In the genomic region with DNA sequence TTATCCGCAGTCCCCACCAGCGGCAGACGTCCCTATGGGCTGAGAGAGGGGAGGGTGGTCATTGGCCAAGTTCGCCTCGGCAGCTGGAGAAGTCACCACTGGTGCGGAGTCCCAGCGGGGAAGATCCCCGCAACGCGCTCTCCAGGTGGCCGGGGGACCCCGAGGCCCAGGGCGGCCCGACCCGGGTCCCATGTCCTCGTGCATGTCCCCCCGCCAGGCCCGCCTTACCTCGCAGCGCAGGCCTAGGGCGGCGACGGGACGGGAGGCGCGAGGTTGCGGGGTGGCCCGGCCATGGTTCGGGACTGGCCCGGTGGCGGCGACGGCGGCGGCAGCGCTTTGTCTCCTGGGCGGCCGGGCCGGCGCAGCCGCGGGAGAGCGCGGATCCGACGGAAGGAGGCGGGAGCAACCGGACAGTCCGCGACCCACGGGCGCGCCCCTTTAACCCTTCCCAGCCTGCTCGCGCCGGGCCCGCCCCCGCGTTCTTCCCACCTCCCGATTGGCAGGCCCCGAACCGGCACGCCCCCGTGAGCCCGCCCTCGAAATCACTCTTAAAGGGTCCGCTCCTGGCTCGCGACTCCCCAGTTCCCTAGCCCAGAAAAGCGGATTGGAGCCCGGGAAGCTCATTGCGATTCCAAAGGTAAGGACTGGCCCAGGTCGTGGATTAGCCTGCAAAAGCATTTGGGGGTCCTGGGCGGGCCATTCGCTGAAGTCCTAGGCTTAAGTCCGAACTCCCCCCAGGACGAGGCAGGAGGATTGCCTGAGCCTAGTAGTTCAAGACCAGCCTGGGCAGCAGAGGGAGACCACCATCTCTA, we compare ENCODE assay signal across 8 cellular contexts. TPM values are rescaled to one million over a fixed set of nuclear protein-coding genes. Genes with fewer than 3 reads are reported as not detected.
DNase-seq lines count a peak whose midpoint lies in the region; ATAC-seq, FAIRE-seq and TF ChIP-seq lines count a peak whose summit lies in the region.

A gene with protein sequence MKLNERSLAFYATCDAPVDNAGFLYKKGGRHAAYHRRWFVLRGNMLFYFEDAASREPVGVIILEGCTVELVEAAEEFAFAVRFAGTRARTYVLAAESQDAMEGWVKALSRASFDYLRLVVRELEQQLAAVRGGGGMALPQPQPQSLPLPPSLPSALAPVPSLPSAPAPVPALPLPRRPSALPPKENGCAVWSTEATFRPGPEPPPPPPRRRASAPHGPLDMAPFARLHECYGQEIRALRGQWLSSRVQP (minus strand): TSS at position 412 of the 812 bp plus-strand sequence. CDS start 5,668 bp downstream, outside the sequence.

- intact Hi-C loops in activated T-helper 2 cell treated with anti-CD3 and anti-CD28 coated beads, Interferon-gamma antibody, Interleukin-2, Interleukin-4, amounts not matched to agents 10 μg/mL and 5 μg/mL and 100 μg/mL, durations not matched to agents 14 hours and 24 hours and 36 hours (cut with micrococcal nuclease) = no loop called here
- intact Hi-C loops in natural killer cell (cut with micrococcal nuclease) = no loop called here

- H3K9me3 Mint-ChIP-seq in activated T-helper 2 cell treated with anti-CD3 and anti-CD28 coated beads, Interferon-gamma antibody, Interleukin-2, Interleukin-4, amounts not matched to agents 10 μg/mL and 5 μg/mL and 100 μg/mL, durations not matched to agents 14 hours and 24 hours and 36 hours = no peaks in the 10 kb centered on the region
- no peaks in the 10 kb centered on the region for H3K9me3 Mint-ChIP-seq in natural killer cell
- H3K9me3 Mint-ChIP-seq in stimulated activated memory B cell treated with anti-CD40 and anti-IgM and Interleukin-4, amounts not matched to agents 10 μg/mL and 1 μg/mL and 100 μg/mL, for 72 hours = no peaks in the 10 kb centered on the region

- no peaks in the 10 kb centered on the region for H3K36me3 Mint-ChIP-seq in activated T-helper 2 cell treated with anti-CD3 and anti-CD28 coated beads, Interferon-gamma antibody, Interleukin-2, Interleukin-4, amounts not matched to agents 10 μg/mL and 5 μg/mL and 100 μg/mL, durations not matched to agents 14 hours and 24 hours and 36 hours (ENCODE audit: low read depth)
- no peaks in the 10 kb centered on the region for H3K36me3 Mint-ChIP-seq in natural killer cell
- no peaks in the 10 kb centered on the region for H3K36me3 Mint-ChIP-seq in stimulated activated memory B cell treated with anti-CD40 and anti-IgM and Interleukin-4, amounts not matched to agents 10 μg/mL and 1 μg/mL and 100 μg/mL, for 72 hours

- peak within 1 kb of the TSS; percentile 67 for H3K4me3 ChIP-seq in Jurkat, Clone E6-1 (ENCODE audit: low read length)
- peak within 1 kb of the TSS; percentile 88 for H3K4me3 ChIP-seq in fibroblast of pulmonary artery (replicated peaks; ENCODE audit: low read depth, low read length)

- TF ChIP-seq CTCF in fibroblast of pulmonary artery (IDR thresholded peaks at IDR 0.05; ENCODE audit: low read length, missing control alignments) (no peak), natural killer cell (IDR thresholded peaks at IDR 0.05) (no peak)

- FAIRE-seq in RCC 7860 (lab: Jason Lieb, UNC) = no peak

- no peak within 1 kb of the TSS for H3K27ac Mint-ChIP-seq in activated T-helper 2 cell treated with anti-CD3 and anti-CD28 coated beads, Interferon-gamma antibody, Interleukin-2, Interleukin-4, amounts not matched to agents 10 μg/mL and 5 μg/mL and 100 μg/mL, durations not matched to agents 14 hours and 24 hours and 36 hours
- peak within 1 kb of the TSS in 1 of 2 donors; percentile 72 for H3K27ac Mint-ChIP-seq in natural killer cell
- H3K27ac Mint-ChIP-seq in stimulated activated memory B cell treated with anti-CD40 and anti-IgM and Interleukin-4, amounts not matched to agents 10 μg/mL and 1 μg/mL and 100 μg/mL, for 72 hours = peak within 1 kb of the TSS; percentile 28

- H3K27me3 Mint-ChIP-seq in activated T-helper 2 cell treated with anti-CD3 and anti-CD28 coated beads, Interferon-gamma antibody, Interleukin-2, Interleukin-4, amounts not matched to agents 10 μg/mL and 5 μg/mL and 100 μg/mL, durations not matched to agents 14 hours and 24 hours and 36 hours (ENCODE audit: low read depth) = peaks cover 21% of the 10 kb centered on the region
- H3K27me3 Mint-ChIP-seq in natural killer cell (ENCODE audit: low read depth in 2 of 2) = peaks cover 0 to 4% of the 10 kb centered on the region in 2 donors
- peaks cover 9% of the 10 kb centered on the region for H3K27me3 Mint-ChIP-seq in stimulated activated memory B cell treated with anti-CD40 and anti-IgM and Interleukin-4, amounts not matched to agents 10 μg/mL and 1 μg/mL and 100 μg/mL, for 72 hours

- peak within 1 kb of the TSS; percentile 79 for H3K4me3 Mint-ChIP-seq in activated T-helper 2 cell treated with anti-CD3 and anti-CD28 coated beads, Interferon-gamma antibody, Interleukin-2, Interleukin-4, amounts not matched to agents 10 μg/mL and 5 μg/mL and 100 μg/mL, durations not matched to agents 14 hours and 24 hours and 36 hours (ENCODE audit: low read depth)
- peak within 1 kb of the TSS; percentile 88 for H3K4me3 Mint-ChIP-seq in natural killer cell
- peak within 1 kb of the TSS; percentile 78 for H3K4me3 Mint-ChIP-seq in stimulated activated memory B cell treated with anti-CD40 and anti-IgM and Interleukin-4, amounts not matched to agents 10 μg/mL and 1 μg/mL and 100 μg/mL, for 72 hours

- ATAC-seq in GM21717 (IDR thresholded peaks at IDR 0.05; ENCODE audit: unreplicated experiment) = peak; percentile 89
- ATAC-seq in natural killer cell = peak; percentile 89 to 94 (median 93)
- ATAC-seq in stimulated activated memory B cell treated with anti-CD40 and anti-IgM and Interleukin-4, amounts not matched to agents 10 μg/mL and 1 μg/mL and 100 μg/mL, for 72 hours = peak; percentile 94

- peaks cover 5% of the 10 kb centered on the region for H3K4me1 Mint-ChIP-seq in activated T-helper 2 cell treated with anti-CD3 and anti-CD28 coated beads, Interferon-gamma antibody, Interleukin-2, Interleukin-4, amounts not matched to agents 10 μg/mL and 5 μg/mL and 100 μg/mL, durations not matched to agents 14 hours and 24 hours and 36 hours (ENCODE audit: low read depth)
- peaks cover 11 to 37% of the 10 kb centered on the region in 2 donors for H3K4me1 Mint-ChIP-seq in natural killer cell
- peaks cover 19% of the 10 kb centered on the region for H3K4me1 Mint-ChIP-seq in stimulated activated memory B cell treated with anti-CD40 and anti-IgM and Interleukin-4, amounts not matched to agents 10 μg/mL and 1 μg/mL and 100 μg/mL, for 72 hours

- DNase-seq in DMS153 (lab: John Stamatoyannopoulos, UW) (peak; percentile 69), RCC 7860 (ENCODE audit: low spot score) (peak; percentile 61), fibroblast of pulmonary artery (ENCODE audit: low read depth) (peak; percentile 90), natural killer cell (peak; percentile 71)
- peak; percentile 29 for DNase-seq in Jurkat, Clone E6-1 (ENCODE audit: low read depth, low spot score)
- peak; percentile 73 for DNase-seq in activated T-helper 2 cell treated with anti-CD3 and anti-CD28 coated beads, Interferon-gamma antibody, Interleukin-2, Interleukin-4, amounts not matched to agents 10 μg/mL and 5 μg/mL and 100 μg/mL, durations not matched to agents 14 hours and 24 hours and 36 hours (ENCODE audit: low spot score)

RNA-seq across cellular contexts. Expression of the gene that starts here (rescaled TPM):
- polyA plus RNA-seq in Jurkat, Clone E6-1 (2012; ENCODE audit: insufficient read depth, insufficient read length) = 4.4 TPM
- 3.9 and 4.3 TPM in 2 replicates for total RNA-seq in activated T-helper 2 cell treated with anti-CD3 and anti-CD28 coated beads, Interferon-gamma antibody, Interleukin-2, Interleukin-4, amounts not matched to agents 10 μg/mL and 5 μg/mL and 100 μg/mL, durations not matched to agents 14 hours and 24 hours and 36 hours
- total RNA-seq in natural killer cell = 1 to 10 TPM; 3.4 to 3.8 (median 3.5) TPM

Comparison
In these comparisons a context has a peak if more than half of its experiments do, and no peak if none do; other contexts are left out.
1. Peak in every context shown above with its lines: DNase-seq, ATAC-seq and H3K4me3 ChIP-seq.
2. DNase-seq: peak in every context shown above with its lines; median percentile 90 in fibroblast of pulmonary artery; 73 in activated T-helper 2 cell treated with anti-CD3 and anti-CD28 coated beads, Interferon-gamma antibody, Interleukin-2, Interleukin-4, amounts not matched to agents 10 μg/mL and 5 μg/mL and 100 μg/mL, durations not matched to agents 14 hours and 24 hours and 36 hours; 71 in natural killer cell; 69 in DMS153; 61 in RCC 7860; 29 in Jurkat, Clone E6-1.